In the genomic region with DNA sequence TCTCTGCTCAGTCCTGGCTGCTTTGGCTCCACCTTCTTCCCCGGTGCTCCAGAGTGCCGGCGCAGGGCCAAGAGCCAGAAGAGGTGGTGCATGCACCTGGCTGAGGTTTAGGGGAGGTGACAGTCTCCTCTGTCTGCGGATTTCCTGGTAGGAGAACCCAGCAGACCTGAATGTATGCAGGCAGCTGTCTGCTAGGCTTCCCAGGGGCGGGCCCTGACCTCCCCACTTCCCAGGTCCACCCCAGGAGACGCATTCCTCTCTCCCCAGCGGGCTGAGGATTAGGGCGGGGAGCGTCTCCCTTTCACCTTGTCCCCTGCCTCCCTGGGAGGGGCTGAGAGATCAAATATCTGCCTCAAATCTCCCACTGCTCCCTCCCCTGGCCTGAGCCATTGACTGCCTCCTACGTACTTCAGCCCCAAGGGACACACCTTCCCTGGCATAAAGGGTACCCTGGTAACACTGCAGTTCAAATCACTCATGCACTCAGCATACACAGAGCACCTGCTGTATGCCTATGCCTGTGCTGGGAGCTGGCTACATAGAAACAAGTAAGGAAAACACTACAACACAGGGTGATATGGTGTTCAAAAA, we compare ENCODE assay signal across 11 cellular contexts. TPM values are rescaled to one million over a fixed set of nuclear protein-coding genes. Genes with fewer than 3 reads are reported as not detected.
A peak's percentile ranks its signal among the peaks of the same experiment; 100 is the strongest.
DNase-seq lines count a peak whose midpoint lies in the region; ATAC-seq, FAIRE-seq and TF ChIP-seq lines count a peak whose summit lies in the region.
"Had no signal": no experiment of that assay in that cellular context is flagged by ENCODE, and none has a peak within 500 bp of the region (broad histone marks: within the 10 kb centered on the region; RNA-seq: fewer than 3 reads in every experiment).

No MANE protein-coding gene starts in this region.

- peak overlapping the region; percentile 35 for H3K4me2 ChIP-seq in A549
- H3K4me2 ChIP-seq in MM.1S (ENCODE audit: low read depth, low read length): peak overlapping the region; percentile 7; the same call in 1 of the 2 replicates

- no peak overlapping the region for H3K4me3 ChIP-seq in A549
- H3K4me3 ChIP-seq in MM.1S (ENCODE audit: low read length): no peak overlapping the region
- H3K4me3 ChIP-seq in NT2/D1 (ENCODE audit: insufficient read length, low read depth): no peak overlapping the region
- H3K4me3 ChIP-seq in uterus: no peak overlapping the region

- H3K9ac ChIP-seq in MM.1S (ENCODE audit: low read length) (no peak overlapping the region), NT2/D1 (ENCODE audit: insufficient read length, low read depth) (peak overlapping the region; percentile 6)

- WGBS in A549 (ENCODE audit: missing lambda C conversion rate): 19% methylated on average over 8 of the region's 10 CpGs

- H3K4me1 ChIP-seq in A549: peaks cover 58% of the 10 kb centered on the region
- peaks cover 6% of the 10 kb centered on the region; the same call in 1 of the 2 replicates for H3K4me1 ChIP-seq in MM.1S (ENCODE audit: low read length)
- peaks cover 60% of the 10 kb centered on the region for H3K4me1 ChIP-seq in NT2/D1 (ENCODE audit: insufficient read depth, insufficient read length)
- no peaks in the 10 kb centered on the region for H3K4me1 ChIP-seq in uterus

- no peaks in the 10 kb centered on the region for H3K79me2 ChIP-seq in MM.1S (ENCODE audit: low read length)

- H3K9me3 ChIP-seq in A549 (no peaks in the 10 kb centered on the region), MM.1S (replicated peaks; ENCODE audit: insufficient read depth, low read length) (no peaks in the 10 kb centered on the region), NT2/D1 (ENCODE audit: insufficient read depth, low read length) (no peaks in the 10 kb centered on the region), uterus (no peaks in the 10 kb centered on the region)

- DNase-seq in A549 (ENCODE audit: low read depth in 1 of 2, low spot score in 1 of 2): peak in 1 of 2 experiments; percentile 34
- peak; percentile 61 for DNase-seq in MM.1S
- peak; percentile 82 for DNase-seq in NT2/D1 (ENCODE audit: low read depth, low spot score)
- DNase-seq in islet precursor cell: peak; percentile 84
- no peak for DNase-seq in activated CD4-positive, alpha-beta T cell treated with anti-CD3 and anti-CD28 coated beads for 1 hour
- no peak for DNase-seq in pons (ENCODE audit: low spot score)
- DNase-seq in uterus: no peak
- DNase-seq: activated T-cell treated with anti-CD3 and anti-CD28 coated beads, Interleukin-2, amount 50 U/mL, for 24 hours; cerebellar nuclear complex had no signal

- intact Hi-C loops in uterus (cut with DNase I; ENCODE audit: low total_unique reads): no loop called here

- TF ChIP-seq RAD21 in A549 (conservative IDR thresholded peaks at IDR 0.05 in 1 of 2, IDR thresholded peaks at IDR 0.05 in 1 of 2): no peak

- H3K27me3 ChIP-seq in MM.1S (replicated peaks; ENCODE audit: insufficient read depth, low read length) (peaks cover 16% of the 10 kb centered on the region), NT2/D1 (ENCODE audit: insufficient read depth, insufficient read length) (peaks cover 64% of the 10 kb centered on the region), uterus (no peaks in the 10 kb centered on the region)

- H3F3A ChIP-seq in MM.1S (ENCODE audit: insufficient read depth, low read length): no peaks in the 10 kb centered on the region

- H2AFZ ChIP-seq in MM.1S (ENCODE audit: low read length): peak overlapping the region; percentile 33; the same call in 1 of the 2 replicates

- no peak for TF ChIP-seq EP300 in A549 (IDR thresholded peaks at IDR 0.05)

- H3K36me3 ChIP-seq in MM.1S (replicated peaks; ENCODE audit: insufficient read depth, low read length) (no peaks in the 10 kb centered on the region), NT2/D1 (ENCODE audit: insufficient read depth, insufficient read length, low read length) (no peaks in the 10 kb centered on the region), uterus (no peaks in the 10 kb centered on the region)

- peak overlapping the region; percentile 85 to 97; a peak in 5 of 6 replicates for H3K27ac ChIP-seq in A549
- no peak overlapping the region for H3K27ac ChIP-seq in MM.1S (ENCODE audit: low read length)
- no peak overlapping the region for H3K27ac ChIP-seq in uterus

- H4K20me1 ChIP-seq in MM.1S (ENCODE audit: insufficient read depth, low read length): no peaks in the 10 kb centered on the region

- POLR2A ChIA-PET in A549 (lab: Yijun Ruan, JAX): no interaction called here

- peak; percentile 4 to 37; a peak in 3 of 6 replicates for ATAC-seq in A549
- ATAC-seq in HG03159 (IDR thresholded peaks at IDR 0.05; ENCODE audit: unreplicated experiment): no peak

- CTCF ChIA-PET in A549 (lab: Yijun Ruan, JAX): interaction anchor here (0.6 to 3.6 kb wide), 4 partner anchors 11 to 161 kb away, joined by 3 to 29 read pairs (median 4); no protein-coding TSS in a partner anchor

- TF ChIP-seq CTCF in A549 (IDR thresholded peaks at IDR 0.05) (no peak), MM.1S (IDR thresholded peaks at IDR 0.05; ENCODE audit: low read length) (no peak), uterus (IDR thresholded peaks at IDR 0.05) (no peak)

- no peaks in the 10 kb centered on the region for H3K9me2 ChIP-seq in MM.1S (replicated peaks; ENCODE audit: insufficient read depth, low read length)

- no peak for FAIRE-seq in A549 (lab: Jason Lieb, UNC)

- TF ChIP-seq POLR2A in A549 (IDR thresholded peaks at IDR 0.05; ENCODE audit: low read length) (no peak), uterus (IDR thresholded peaks at IDR 0.05) (no peak)

TF ChIP-seq in A549, 52 proteins besides CTCF, POLR2A, EP300 and RAD21:
- no peak for TF ChIP-seq MAX (IDR thresholded peaks at IDR 0.05)
- TF ChIP-seq, protein P1, sequence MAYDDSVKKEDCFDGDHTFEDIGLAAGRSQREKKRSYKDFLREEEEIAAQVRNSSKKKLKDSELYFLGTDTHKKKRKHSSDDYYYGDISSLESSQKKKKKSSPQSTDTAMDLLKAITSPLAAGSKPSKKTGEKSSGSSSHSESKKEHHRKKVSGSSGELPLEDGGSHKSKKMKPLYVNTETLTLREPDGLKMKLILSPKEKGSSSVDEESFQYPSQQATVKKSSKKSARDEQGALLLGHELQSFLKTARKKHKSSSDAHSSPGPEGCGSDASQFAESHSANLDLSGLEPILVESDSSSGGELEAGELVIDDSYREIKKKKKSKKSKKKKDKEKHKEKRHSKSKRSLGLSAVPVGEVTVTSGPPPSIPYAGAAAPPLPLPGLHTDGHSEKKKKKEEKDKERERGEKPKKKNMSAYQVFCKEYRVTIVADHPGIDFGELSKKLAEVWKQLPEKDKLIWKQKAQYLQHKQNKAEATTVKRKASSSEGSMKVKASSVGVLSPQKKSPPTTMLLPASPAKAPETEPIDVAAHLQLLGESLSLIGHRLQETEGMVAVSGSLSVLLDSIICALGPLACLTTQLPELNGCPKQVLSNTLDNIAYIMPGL (CRISPR knock-in tag; IDR thresholded peaks at IDR 0.05; ENCODE audit: borderline replicate concordance): no peak
- TF ChIP-seq RARB (CRISPR knock-in tag; IDR thresholded peaks at IDR 0.05): no peak

RNA-seq across cellular contexts. Expression of gene DMBX1, which starts 27.5 kb away (rescaled TPM):
- 0.40 and 0.44 TPM in 2 replicates for polyA plus RNA-seq in A549 (2011; rRNA removed)
- 0.82 and 1.2 TPM in 2 replicates for polyA plus RNA-seq in A549 (2012; cell fraction: cytosol; rRNA removed)
- polyA plus RNA-seq in A549 (2012; cell fraction: nucleus; rRNA removed): 3.5 and 4.2 TPM in 2 replicates
- polyA plus RNA-seq in A549 (2017; fragmentation: RNase III; extraction: RNeasy Plus Mini Kit Qiagen cat#74134 plus additional on column Dnase treatment): 1.1 to 2.2 TPM (median 1.7 TPM) in 3 replicates
- 0.44 and 0.87 TPM in 2 replicates for polyA minus RNA-seq in A549 (2011; rRNA and poly(A)+ RNA removed)
- total RNA-seq in uterus: under 1 TPM in 1 of 4 donors, not detected in 3; 0.07 TPM
- total RNA-seq: renal cortical epithelial cell had no signal

RNA-seq across cellular contexts. Expression of gene KNCN, which starts 34.3 kb away (rescaled TPM):
- not detected in 2 replicates for polyA plus RNA-seq in A549 (2011; rRNA removed)
- polyA plus RNA-seq in A549 (2012; cell fraction: cytosol; rRNA removed): not detected in 2 replicates
- not detected in 2 replicates for polyA plus RNA-seq in A549 (2012; cell fraction: nucleus; rRNA removed)
- not detected in 3 replicates for polyA plus RNA-seq in A549 (2017; fragmentation: RNase III; extraction: RNeasy Plus Mini Kit Qiagen cat#74134 plus additional on column Dnase treatment)
- polyA minus RNA-seq in A549 (2011; rRNA and poly(A)+ RNA removed): not detected in 2 replicates
- total RNA-seq in uterus: not detected
- total RNA-seq: renal cortical epithelial cell had no signal

Comparison
In these comparisons a context has a peak if more than half of its experiments do, and no peak if none do; other contexts are left out.
1. DNase-seq: peak in MM.1S (single experiment), NT2/D1 (single experiment) and islet precursor cell (single experiment); none in activated CD4-positive, alpha-beta T cell treated with anti-CD3 and anti-CD28 coated beads for 1 hour (single experiment), pons (single experiment) and uterus (0 of 2).
2. H3K27ac ChIP-seq: peak in A549 (2 of 2); none in MM.1S (single experiment) and uterus (0 of 2).